Comparison of ENCODE assay signal across 20 cellular contexts in genomic region chr1:169949139-169949538, GRCh38. TPM values are rescaled to one million over a fixed set of nuclear protein-coding genes. Genes with fewer than 3 reads are reported as not detected.
DNase-seq lines count a peak whose midpoint lies in the region; ATAC-seq and TF ChIP-seq lines count a peak whose summit lies in the region.
"Had no signal": no experiment of that assay in that cellular context is flagged by ENCODE, and none has a peak within 500 bp of the region (broad histone marks: within the 10 kb centered on the region; RNA-seq: fewer than 3 reads in every experiment).

No MANE protein-coding gene starts in this region.

- peaks cover 2% of the 10 kb centered on the region; the same call in 1 of the 2 replicates for H3K4me1 ChIP-seq in IMR-90 (ENCODE audit: control insufficient read depth, insufficient read depth, low read length)
- no peaks in the 10 kb centered on the region for H3K4me1 ChIP-seq in left ventricle myocardium inferior
- H3K4me1 ChIP-seq: A549, neural progenitor cell, right atrium auricular region, SJSA1 had no signal

- no peak for TF ChIP-seq CTCF in IMR-90 (conservative IDR thresholded peaks at IDR 0.05; ENCODE audit: low read depth, low read length)
- no peak for TF ChIP-seq CTCF in astrocyte of the spinal cord (IDR thresholded peaks at IDR 0.05; ENCODE audit: low read depth, low read length)
- no peak for TF ChIP-seq CTCF in left ventricle myocardium inferior (IDR thresholded peaks at IDR 0.05; ENCODE audit: borderline replicate concordance)

- no peak for ATAC-seq in IMR-90 (ENCODE audit: low read depth)
- ATAC-seq: A549 had no signal

- H2AK5ac ChIP-seq in IMR-90 (ENCODE audit: low read depth, low read length), result no peak overlapping the region

- 0 out of 2 replicates have a peak, but pooled peaks cover 3% of the 10 kb centered on the region for H3K9me1 ChIP-seq in IMR-90 (ENCODE audit: insufficient read depth, low read length)

- no peak for TF ChIP-seq POLR2A in IMR-90 (IDR thresholded peaks at IDR 0.05; ENCODE audit: low read depth, low read length)

- CTCF ChIA-PET in IMR-90 (lab: Yijun Ruan, JAX), result no interaction called here

- dilution Hi-C loops in IMR-90 (cut with HindIII; ENCODE audit: low sequenced_read_pairs, unreplicated experiment), result no loop called here

- no peak for TF ChIP-seq RAD21 in IMR-90 (IDR thresholded peaks at IDR 0.05; ENCODE audit: low read length)

- no peak overlapping the region for H2AK9ac ChIP-seq in IMR-90 (replicated peaks; ENCODE audit: low read depth, low read length, poor library complexity)

- H3K36me3 ChIP-seq in IMR-90 (ENCODE audit: control insufficient read depth, insufficient read depth, low read length), result no peaks in the 10 kb centered on the region
- peaks cover 21% of the 10 kb centered on the region for H3K36me3 ChIP-seq in left ventricle myocardium inferior
- H3K36me3 ChIP-seq: neural progenitor cell, SJSA1 had no signal

- POLR2A ChIA-PET in IMR-90 (lab: Charles Lee; ENCODE audit: unreplicated experiment), result no interaction called here

- H3K9ac ChIP-seq in IMR-90 (ENCODE audit: low read depth, low read length), result no peak overlapping the region
- H3K9ac ChIP-seq: neural progenitor cell had no signal

- H4K91ac ChIP-seq in IMR-90 (ENCODE audit: insufficient read depth, low read depth, low read length), result no peak overlapping the region

- no peaks in the 10 kb centered on the region for H4K20me1 ChIP-seq in IMR-90 (ENCODE audit: insufficient read depth, low read length)

- H3K27ac ChIP-seq in IMR-90 (ENCODE audit: insufficient read depth, low read length) (no peak overlapping the region), left ventricle myocardium inferior (replicated peaks) (no peak overlapping the region)
- H3K27ac ChIP-seq: A549, HL-60, neural progenitor cell, right atrium auricular region, SJSA1 had no signal

- H3K79me1 ChIP-seq in IMR-90 (ENCODE audit: low read depth in 1 of 2, low read length in 2 of 2), result no peaks in the 10 kb centered on the region

- no peak overlapping the region for H2BK15ac ChIP-seq in IMR-90 (ENCODE audit: low read depth, low read length)

- H3K27me3 ChIP-seq in IMR-90 (ENCODE audit: control insufficient read depth, insufficient read depth, low read length), result no peaks in the 10 kb centered on the region
- H3K27me3 ChIP-seq in left ventricle myocardium inferior (ENCODE audit: low read depth), result no peaks in the 10 kb centered on the region
- H3K27me3 ChIP-seq: neural progenitor cell, right atrium auricular region, SJSA1 had no signal

- H3K18ac ChIP-seq in IMR-90 (ENCODE audit: low read depth, low read length), result no peak overlapping the region

- H2AFZ ChIP-seq in IMR-90 (replicated peaks; ENCODE audit: low read length, poor library complexity), result no peak overlapping the region
- H2AFZ ChIP-seq: neural progenitor cell had no signal

- no peak overlapping the region for H4K5ac ChIP-seq in IMR-90 (ENCODE audit: low read depth, low read length)

- no peak overlapping the region for H3K23ac ChIP-seq in IMR-90 (ENCODE audit: low read depth, low read length)

- H2BK120ac ChIP-seq in IMR-90 (ENCODE audit: low read depth, low read length), result no peak overlapping the region

- DNase-seq in COLO829 (ENCODE audit: low spot score) (peak; percentile 8), IMR-90 (peak; percentile 39), astrocyte of the spinal cord (ENCODE audit: low read depth, low spot score) (peak; percentile 74), glomerular visceral epithelial cell (ENCODE audit: extremely low spot score) (peak; percentile 44), superior temporal gyrus (ENCODE audit: extremely low spot score) (no peak), left ventricle myocardium inferior (no peak), NCI-H2081 (lab: John Stamatoyannopoulos, UW) (no peak), NCI-H446 treated with DMSO at 0.1 percent for 48 hours (lab: John Stamatoyannopoulos, UW) (no peak)
- DNase-seq: activated effector memory CD4-positive, alpha-beta T cell treated with Interleukin-2 at 50 U/mL for 16 hours; amygdala; CD4-positive, CD25-positive, alpha-beta regulatory T cell; DND-41; NCI-H2081 treated with DMSO at 0.1 percent for 48 hours; NCI-H69; T-helper 9 cell had no signal

- H3K4me3 ChIP-seq in IMR-90 (ENCODE audit: insufficient read depth, low read depth, low read length), result no peak overlapping the region
- no peak overlapping the region for H3K4me3 ChIP-seq in astrocyte of the spinal cord (ENCODE audit: low read depth, low read length)
- no peak overlapping the region for H3K4me3 ChIP-seq in left ventricle myocardium inferior
- H3K4me3 ChIP-seq: A549, neural progenitor cell, right atrium auricular region, SJSA1 had no signal

- no peak overlapping the region for H2BK5ac ChIP-seq in IMR-90 (ENCODE audit: low read depth, low read length, poor library complexity, severe bottlenecking)

- H3K56ac ChIP-seq in IMR-90 (ENCODE audit: extremely low read depth, insufficient read depth, low read length), result no peak overlapping the region

- intact Hi-C loops in IMR-90 (cut with micrococcal nuclease), result no loop called here
- intact Hi-C loops in left ventricle myocardium inferior (cut with micrococcal nuclease), result no loop called here

- no peak overlapping the region for H3K4me2 ChIP-seq in IMR-90 (ENCODE audit: low read depth, low read length)
- H3K4me2 ChIP-seq: A549, neural progenitor cell had no signal

- H3K4ac ChIP-seq in IMR-90 (ENCODE audit: low read depth, low read length), result no peak overlapping the region

- in situ Hi-C loops in IMR-90 (cut with MboI; ENCODE audit: low sequenced_read_pairs), result loop anchor here (25.0 kb wide), 2 partner anchors 713 to 813 kb away; partner anchors contain the start of gene PRRX1
- in situ Hi-C loops in astrocyte of the spinal cord (cut with HindIII; ENCODE audit: low sequenced_read_pairs), result no loop called here

- no TSS peak for BruUV-seq in IMR-90 (replicated peaks; lab: Mats Ljungman, UMichigan)

- no peak overlapping the region for H4K8ac ChIP-seq in IMR-90 (ENCODE audit: low read depth in 2 of 2, low read length in 2 of 2)

- no peaks in the 10 kb centered on the region for H3K9me3 ChIP-seq in IMR-90 (ENCODE audit: control insufficient read depth, insufficient read depth, low read length)
- H3K9me3 ChIP-seq in left ventricle myocardium inferior (replicated peaks), result no peaks in the 10 kb centered on the region
- H3K9me3 ChIP-seq: A549, right atrium auricular region, SJSA1 had no signal

- no peak overlapping the region for H3K14ac ChIP-seq in IMR-90 (replicated peaks; ENCODE audit: low read depth, low read length)

- no peak overlapping the region for H2BK20ac ChIP-seq in IMR-90 (ENCODE audit: low read depth, low read length)

TF ChIP-seq in IMR-90, 13 proteins besides CTCF, POLR2A, EP300 and RAD21:
- TF ChIP-seq RCOR1 (IDR thresholded peaks at IDR 0.05; ENCODE audit: insufficient replicate concordance, low read length), result no peak
- TF ChIP-seq MAZ (IDR thresholded peaks at IDR 0.05; ENCODE audit: borderline replicate concordance, low read depth, low read length), result no peak
- no peak for TF ChIP-seq ELK1 (IDR thresholded peaks at IDR 0.05; ENCODE audit: borderline replicate concordance, low read depth, low read length)
- TF ChIP-seq MXI1 (IDR thresholded peaks at IDR 0.05; ENCODE audit: borderline replicate concordance, low read depth, low read length), result no peak
- no peak for TF ChIP-seq FOS (IDR thresholded peaks at IDR 0.05; ENCODE audit: low read depth, low read length)
- no peak for TF ChIP-seq BHLHE40 (IDR thresholded peaks at IDR 0.05; ENCODE audit: low read depth, low read length)
- TF ChIP-seq SMC3 (IDR thresholded peaks at IDR 0.05; ENCODE audit: low read depth, low read length), result no peak
- TF ChIP-seq CEBPB (IDR thresholded peaks at IDR 0.05; ENCODE audit: low read depth, low read length), result no peak

RNA-seq across cellular contexts. Expression of gene SCYL3, which starts 55.4 kb away (rescaled TPM):
- 6.7 and 8.4 TPM in 2 replicates for total RNA-seq in IMR-90 (2012; rRNA removed)
- 3.2 and 3.9 TPM in 2 replicates for polyA plus RNA-seq in IMR-90 (2012; rRNA removed)
- 0.73 and 0.86 TPM in 2 replicates for polyA plus RNA-seq in IMR-90 (2012; cell fraction: cytosol; rRNA removed)
- 1.5 and 8.5 TPM in 2 replicates for polyA plus RNA-seq in IMR-90 (2012; cell fraction: nucleus; rRNA removed; ENCODE audit: low replicate concordance)
- total RNA-seq in left ventricle myocardium inferior, result 5.6 TPM

Comparison
In these comparisons a context has a peak if more than half of its experiments do, and no peak if none do; other contexts are left out.
1. DNase-seq: peak in COLO829 (single experiment), IMR-90 (single experiment), astrocyte of the spinal cord (single experiment) and glomerular visceral epithelial cell (single experiment); none in superior temporal gyrus (single experiment), left ventricle myocardium inferior (single experiment), NCI-H2081 (0 of 2) and NCI-H446 treated with DMSO at 0.1 percent for 48 hours (single experiment).